Comparison of ENCODE assay signal across 23 cellular contexts in genomic region chr17:32586666-32587065, GRCh38.
A peak's percentile ranks its signal among the peaks of the same experiment; 100 is the strongest.
DNase-seq lines count a peak whose midpoint lies in the region; ATAC-seq, FAIRE-seq and TF ChIP-seq lines count a peak whose summit lies in the region.
"Had no signal": no experiment of that assay in that cellular context is flagged by ENCODE, and none has a peak within 500 bp of the region (broad histone marks: within the 10 kb centered on the region; RNA-seq: fewer than 3 reads in every experiment).

No MANE protein-coding gene starts in this region.

- H3K4me3 ChIP-seq in cardiac fibroblast (replicated peaks in 1 of 2; ENCODE audit: low read depth in 2 of 2, low read length in 2 of 2) (no peak overlapping the region), keratinocyte (ENCODE audit: control insufficient read depth in 2 of 3, extremely low read depth in 1 of 3, insufficient read depth in 2 of 3, low read depth in 1 of 3, low read length in 3 of 3) (no peak overlapping the region)
- H3K4me3 ChIP-seq: cardiac muscle cell, dorsolateral prefrontal cortex, tibial nerve had no signal

- DNase-seq in Daoy (ENCODE audit: low read depth) (peak; percentile 26), LHCN-M2 (ENCODE audit: low read depth) (peak; percentile 40), cardiac fibroblast (ENCODE audit: low read depth in 2 of 2) (peak; percentile 3 to 22), keratinocyte (ENCODE audit: low read depth, low spot score) (no peak), retina (no peak), RPMI8226 (no peak)
- no peak for DNase-seq in activated naive CD4-positive, alpha-beta T cell treated with anti-CD3 and anti-CD28 coated beads, Interleukin-2, amount 10 ng/mL, durations not matched to agents 7 days and 5 days
- DNase-seq: activated CD4-positive, alpha-beta T cell treated with anti-CD3 and anti-CD28 coated beads for 48 hours; activated CD8-positive, alpha-beta memory T cell treated with anti-CD3 and anti-CD28 coated beads, Interleukin-2, amount 50 U/mL, for 4 hours; dorsolateral prefrontal cortex; NCI-H2171 treated with DMSO at 0.1 percent for 48 hours; NCI-H526 treated with DMSO at 0.1 percent for 48 hours; Right ventricle myocardium superior; small intestine; stimulated activated CD4-positive, alpha-beta T cell treated with anti-CD3 and anti-CD28 coated beads, Interleukin-4, amount 100 ng/mL, for 1 hour; stimulated activated naive CD8-positive, alpha-beta T cell treated with anti-CD3 and anti-CD28 coated beads, Interleukin-15, Interleukin-2, amounts not matched to agents 100 U/mL and 50 U/mL, for 24 hours had no signal

- no peak overlapping the region for H3K27ac Mint-ChIP-seq in activated naive CD4-positive, alpha-beta T cell treated with anti-CD3 and anti-CD28 coated beads, Interleukin-2, amount 10 ng/mL, durations not matched to agents 7 days and 5 days
- H3K27ac Mint-ChIP-seq: activated T-helper 2 cell treated with anti-CD3 and anti-CD28 coated beads, Interferon-gamma antibody, Interleukin-2, Interleukin-4, amounts not matched to agents 10 μg/mL and 5 μg/mL and 100 μg/mL, durations not matched to agents 14 hours and 24 hours and 36 hours had no signal

- H3K4me1 ChIP-seq in keratinocyte (ENCODE audit: control insufficient read depth, extremely low read depth, insufficient read depth, low read length): peaks cover 7% of the 10 kb centered on the region
- H3K4me1 ChIP-seq: tibial nerve had no signal

- H3K4me2 ChIP-seq in keratinocyte (ENCODE audit: control insufficient read depth, extremely low read depth, insufficient read depth, low read depth, low read length): no peak overlapping the region

- no peaks in the 10 kb centered on the region for H3K36me3 ChIP-seq in keratinocyte (ENCODE audit: control insufficient read depth in 2 of 2, extremely low read depth in 1 of 2, insufficient read depth in 2 of 2, low read length in 2 of 2)
- H3K36me3 ChIP-seq: cardiac muscle cell, tibial nerve had no signal

- H3K9me3 Mint-ChIP-seq in activated naive CD4-positive, alpha-beta T cell treated with anti-CD3 and anti-CD28 coated beads, Interleukin-2, amount 10 ng/mL, durations not matched to agents 7 days and 5 days: peaks cover 16% of the 10 kb centered on the region

- TF ChIP-seq CTCF in cardiac fibroblast (IDR thresholded peaks at IDR 0.05; ENCODE audit: low read depth, low read length): no peak
- TF ChIP-seq CTCF in keratinocyte (optimal IDR thresholded peaks at IDR 0.05 in 1 of 3, IDR thresholded peaks at IDR 0.05 in 1 of 3, conservative IDR thresholded peaks at IDR 0.05 in 1 of 3; ENCODE audit: extremely low read depth in 1 of 3, insufficient read depth in 2 of 3, low read length in 3 of 3): no peak

- H2AFZ ChIP-seq in keratinocyte (ENCODE audit: control insufficient read depth, low read length): no peak overlapping the region

- CTCF ChIA-PET in activated naive CD4-positive, alpha-beta T cell treated with anti-CD3 and anti-CD28 coated beads, Interleukin-2, amount 10 ng/mL, durations not matched to agents 7 days and 5 days (lab: Charles Lee): no interaction called here

- H3K27ac ChIP-seq in keratinocyte (ENCODE audit: control insufficient read depth, insufficient read depth, low read length): no peak overlapping the region
- H3K27ac ChIP-seq: cardiac muscle cell, epithelial cell of prostate, tibial nerve had no signal

- no peak overlapping the region for H3K9ac ChIP-seq in keratinocyte (ENCODE audit: control insufficient read depth, extremely low read depth, insufficient read depth, low read length)

- H3K27me3 Mint-ChIP-seq in activated naive CD4-positive, alpha-beta T cell treated with anti-CD3 and anti-CD28 coated beads, Interleukin-2, amount 10 ng/mL, durations not matched to agents 7 days and 5 days: peaks cover 25% of the 10 kb centered on the region

- no peaks in the 10 kb centered on the region for H3K4me1 Mint-ChIP-seq in activated naive CD4-positive, alpha-beta T cell treated with anti-CD3 and anti-CD28 coated beads, Interleukin-2, amount 10 ng/mL, durations not matched to agents 7 days and 5 days

- H4K20me1 ChIP-seq in keratinocyte (ENCODE audit: control insufficient read depth, extremely low read depth, insufficient read depth, low read length): no peaks in the 10 kb centered on the region

- no peak for ATAC-seq in HG03457 (IDR thresholded peaks at IDR 0.05; ENCODE audit: unreplicated experiment)
- ATAC-seq: left lobe of liver; stimulated activated naive CD8-positive, alpha-beta T cell treated with anti-CD3 and anti-CD28 coated beads, Interleukin-15, Interleukin-2, amounts not matched to agents 100 U/mL and 50 U/mL, for 24 hours had no signal

- no peaks in the 10 kb centered on the region for H3K9me3 ChIP-seq in keratinocyte (ENCODE audit: control insufficient read depth, low read depth, low read length)

- H3K36me3 Mint-ChIP-seq in activated naive CD4-positive, alpha-beta T cell treated with anti-CD3 and anti-CD28 coated beads, Interleukin-2, amount 10 ng/mL, durations not matched to agents 7 days and 5 days: peaks cover 1% of the 10 kb centered on the region

- no peak overlapping the region for H3K4me3 Mint-ChIP-seq in activated naive CD4-positive, alpha-beta T cell treated with anti-CD3 and anti-CD28 coated beads, Interleukin-2, amount 10 ng/mL, durations not matched to agents 7 days and 5 days

- H3K9me1 ChIP-seq in keratinocyte (ENCODE audit: control insufficient read depth, extremely low read depth, insufficient read depth, low read length): no peaks in the 10 kb centered on the region

- no peaks in the 10 kb centered on the region for H3K79me2 ChIP-seq in keratinocyte (ENCODE audit: control insufficient read depth, insufficient read depth, low read length)

- peak; percentile 90 for FAIRE-seq in keratinocyte (lab: Jason Lieb, UNC)
- FAIRE-seq: small intestine, TTC549 had no signal

- H3K27me3 ChIP-seq in keratinocyte (ENCODE audit: control insufficient read depth, extremely low read depth, insufficient read depth, low read length): no peaks in the 10 kb centered on the region
- H3K27me3 ChIP-seq: cardiac muscle cell, dorsolateral prefrontal cortex, tibial nerve had no signal

- dilution Hi-C loops in keratinocyte (cut with MboI; ENCODE audit: extremely low pct_ligation_motif_present, low sequenced_read_pairs): no loop called here

Comparison
In these comparisons a context has a peak if more than half of its experiments do, and no peak if none do; other contexts are left out.
1. DNase-seq: peak in Daoy (single experiment), LHCN-M2 (single experiment) and cardiac fibroblast (2 of 2); none in keratinocyte (single experiment), retina (single experiment), RPMI8226 (single experiment) and activated naive CD4-positive, alpha-beta T cell treated with anti-CD3 and anti-CD28 coated beads, Interleukin-2, amount 10 ng/mL, durations not matched to agents 7 days and 5 days (single experiment).